In genomic region chr21:43204638-43205037, GRCh38 we compare ENCODE assay signal across 25 cellular contexts. TPM values are rescaled to one million over a fixed set of nuclear protein-coding genes. Genes with fewer than 3 reads are reported as not detected.
DNase-seq lines count a peak whose midpoint lies in the region; TF ChIP-seq lines count a peak whose summit lies in the region.
"Had no signal": no experiment of that assay in that cellular context is flagged by ENCODE, and none has a peak within 500 bp of the region (broad histone marks: within the 10 kb centered on the region; RNA-seq: fewer than 3 reads in every experiment).

No MANE protein-coding gene starts in this region.

- peaks cover 2% of the 10 kb centered on the region for H3K27me3 Mint-ChIP-seq in endodermal cell (ENCODE audit: insufficient read depth)

- H3K36me3 ChIP-seq in endodermal cell (ENCODE audit: control insufficient read depth, insufficient read depth, low read length) (no peaks in the 10 kb centered on the region), thyroid gland (no peaks in the 10 kb centered on the region)
- H3K36me3 ChIP-seq: HAP-1 had no signal

- 89 to 94% methylated on average over 5 to 7 of the region's 7 CpGs for WGBS in endodermal cell (ENCODE audit: insufficient coverage in 1 of 2, insufficient read length in 1 of 2), 2 experiments
- 92 to 95% methylated on average over 7 of the region's 7 CpGs for WGBS in thyroid gland, 2 donors

- no peak overlapping the region for H3K4me3 Mint-ChIP-seq in endodermal cell
- H3K4me3 Mint-ChIP-seq: CD4-positive, alpha-beta memory T cell had no signal

- H3K27ac ChIP-seq in endodermal cell (ENCODE audit: low read depth, low read length), result no peak overlapping the region
- H3K27ac ChIP-seq in thyroid gland, result no peak overlapping the region
- H3K27ac ChIP-seq: GM23248, HL-60, KMS-11, RWPE1 had no signal

- H3K4me3 ChIP-seq in endodermal cell (ENCODE audit: low read length) (no peak overlapping the region), thyroid gland (replicated peaks in 1 of 3) (no peak overlapping the region)
- H3K4me3 ChIP-seq: GM12878, GM23248, HAP-1 had no signal

- H3K9ac ChIP-seq in endodermal cell (ENCODE audit: extremely low read depth, low read length, poor library complexity, severe bottlenecking), result no peak overlapping the region
- H3K9ac ChIP-seq: GM23248, KMS-11 had no signal

- TF ChIP-seq CTCF in endodermal cell (conservative IDR thresholded peaks at IDR 0.05) (no peak), thyroid gland (IDR thresholded peaks at IDR 0.05) (no peak)

- no peaks in the 10 kb centered on the region for H3K27me3 ChIP-seq in endodermal cell (ENCODE audit: control insufficient read depth, insufficient read depth, low read length, poor library complexity, severe bottlenecking)
- no peaks in the 10 kb centered on the region for H3K27me3 ChIP-seq in thyroid gland

- peaks cover 16% of the 10 kb centered on the region for H3K9me3 ChIP-seq in endodermal cell (ENCODE audit: control insufficient read depth, low read length)
- no peaks in the 10 kb centered on the region for H3K9me3 ChIP-seq in thyroid gland

- DNase-seq in activated effector memory CD4-positive, alpha-beta T cell treated with anti-CD3 and anti-CD28 coated beads, Interleukin-2, amount 50 U/mL, for 16 hours, result peak; percentile 12
- DNase-seq in activated effector memory CD4-positive, alpha-beta T cell treated with Interleukin-2 at 50 U/mL for 16 hours, result no peak
- DNase-seq in endodermal cell (peak; percentile 10), posterior vena cava (ENCODE audit: low spot score) (peak; percentile 37), ureter (ENCODE audit: low spot score) (peak; percentile 27), thyroid gland (no peak), NCI-H2107 treated with DMSO at 0.1 percent for 48 hours (lab: John Stamatoyannopoulos, UW; ENCODE audit: unreplicated experiment) (no peak)
- DNase-seq in central memory CD4-positive, alpha-beta T cell, result no peak
- DNase-seq: Calu3; CD4-positive, alpha-beta memory T cell; EL; GM23248; MV-4-11; NCI-H1694 treated with DMSO at 0.1 percent for 48 hours; NCI-H2107; NCI-H226; NCI-H524; NCI-H82 had no signal

- TF ChIP-seq POLR2A in thyroid gland (IDR thresholded peaks at IDR 0.05), result no peak

- no peak overlapping the region for H3K27ac Mint-ChIP-seq in endodermal cell
- H3K27ac Mint-ChIP-seq: CD4-positive, alpha-beta memory T cell had no signal

- intact Hi-C loops in posterior vena cava (cut with DNase I) (no loop called here), thyroid gland (cut with DNase I) (no loop called here)

- H3K4me1 Mint-ChIP-seq in endodermal cell, result peaks cover 6% of the 10 kb centered on the region
- H3K4me1 Mint-ChIP-seq: CD4-positive, alpha-beta memory T cell had no signal

- H3K4me1 ChIP-seq in endodermal cell (ENCODE audit: control insufficient read depth, insufficient read depth, low read length), result no peaks in the 10 kb centered on the region
- no peaks in the 10 kb centered on the region for H3K4me1 ChIP-seq in thyroid gland
- H3K4me1 ChIP-seq: HAP-1 had no signal

- H3K9me3 Mint-ChIP-seq in endodermal cell, result peaks cover 21% of the 10 kb centered on the region

- no peaks in the 10 kb centered on the region for H3K36me3 Mint-ChIP-seq in endodermal cell (ENCODE audit: low read depth)

RNA-seq across cellular contexts. Expression of gene CRYAA, which starts 35.8 kb away (rescaled TPM):
- total RNA-seq in endodermal cell (not detected), posterior vena cava (not detected), ureter (not detected), thyroid gland (not detected)
- not detected for polyA plus RNA-seq in endodermal cell (2013, experiment 1 of 2)
- not detected for polyA plus RNA-seq in endodermal cell (2013, experiment 2 of 2)
- total RNA-seq: Calu3; CD4-positive, alpha-beta memory T cell; GM12878; GM23248; HT1080 had no signal
- polyA plus RNA-seq: BJ; CD4-positive, alpha-beta memory T cell; GM12878; GM23248 had no signal

Comparison
In these comparisons a context has a peak if more than half of its experiments do, and no peak if none do; other contexts are left out.
1. DNase-seq: peak in activated effector memory CD4-positive, alpha-beta T cell treated with anti-CD3 and anti-CD28 coated beads, Interleukin-2, amount 50 U/mL, for 16 hours (single experiment), endodermal cell (single experiment), posterior vena cava (single experiment) and ureter (single experiment); none in activated effector memory CD4-positive, alpha-beta T cell treated with Interleukin-2 at 50 U/mL for 16 hours (single experiment), central memory CD4-positive, alpha-beta T cell (single experiment), thyroid gland (0 of 2) and NCI-H2107 treated with DMSO at 0.1 percent for 48 hours (single experiment).